In the genomic region with DNA sequence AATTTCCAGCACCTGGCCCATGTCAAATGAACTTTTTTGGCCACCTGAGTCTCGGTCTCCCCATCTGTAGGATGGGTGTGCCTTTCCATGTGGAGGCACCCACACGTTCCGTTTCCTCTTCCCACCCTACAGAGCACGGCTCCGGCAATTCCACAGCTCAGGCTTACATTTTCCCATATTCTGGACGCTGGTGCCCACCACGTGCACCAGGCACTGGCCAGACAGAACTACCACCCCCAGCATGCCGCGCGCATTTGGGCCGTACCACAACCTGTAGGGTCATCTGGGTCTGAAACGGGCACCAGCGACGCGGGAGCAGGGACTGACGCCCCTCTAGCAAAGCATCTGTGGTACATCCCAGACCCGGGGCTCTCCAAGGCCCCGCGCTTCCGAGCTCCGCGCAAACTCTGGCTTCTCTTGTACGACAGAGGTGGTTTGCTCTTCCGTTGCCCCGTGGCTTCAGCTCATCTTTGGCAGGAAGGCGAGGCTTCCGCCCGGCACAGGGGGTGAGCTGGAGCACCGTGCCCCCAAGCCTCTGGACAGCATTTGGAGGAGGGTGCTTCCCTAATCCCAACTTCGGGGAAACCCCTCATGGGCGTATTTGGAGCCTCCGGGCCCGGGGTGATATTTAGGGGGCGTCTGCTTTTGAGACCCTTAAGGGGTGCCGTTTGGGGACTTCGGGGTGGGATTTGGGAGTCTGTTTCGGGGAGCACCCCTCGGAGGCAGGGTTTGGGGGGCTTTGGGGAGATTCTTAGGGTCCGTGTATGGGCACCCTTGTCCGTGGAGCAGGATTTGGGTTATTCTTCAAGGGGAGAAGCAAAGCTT, we compare ENCODE assay signal across 8 cellular contexts. TPM values are rescaled to one million over a fixed set of nuclear protein-coding genes. Genes with fewer than 3 reads are reported as not detected.
DNase-seq lines count a peak whose midpoint lies in the region; ATAC-seq, FAIRE-seq and TF ChIP-seq lines count a peak whose summit lies in the region.

No MANE protein-coding gene starts in this region.

- peak overlapping the region; percentile 51 for H2AFZ ChIP-seq in keratinocyte (ENCODE audit: control insufficient read depth, low read length)

- H3K4me2 ChIP-seq in keratinocyte (ENCODE audit: control insufficient read depth, extremely low read depth, insufficient read depth, low read depth, low read length): peak overlapping the region; percentile 80

- peak overlapping the region; percentile 84 for H3K27ac ChIP-seq in keratinocyte (ENCODE audit: control insufficient read depth, insufficient read depth, low read length)

- H3K9me1 ChIP-seq in keratinocyte (ENCODE audit: control insufficient read depth, extremely low read depth, insufficient read depth, low read length): no peaks in the 10 kb centered on the region

- dilution Hi-C loops in keratinocyte (cut with MboI; ENCODE audit: extremely low pct_ligation_motif_present, low sequenced_read_pairs): no loop called here

- peak overlapping the region; percentile 97 for H3K27ac Mint-ChIP-seq in central memory CD8-positive, alpha-beta T cell (ENCODE audit: low read depth)

- H3K36me3 ChIP-seq in keratinocyte (ENCODE audit: control insufficient read depth in 2 of 2, extremely low read depth in 1 of 2, insufficient read depth in 2 of 2, low read length in 2 of 2): peaks cover 2 to 5% of the 10 kb centered on the region in 2 experiments

- H3K9me3 ChIP-seq in keratinocyte (ENCODE audit: control insufficient read depth, low read depth, low read length): no peaks in the 10 kb centered on the region

- DNase-seq in AG08396 (ENCODE audit: low spot score) (peak; percentile 92), NCI-H345 treated with DMSO at 0.1 percent for 48 hours (lab: John Stamatoyannopoulos, UW; ENCODE audit: unreplicated experiment) (peak; percentile 68), keratinocyte (ENCODE audit: low read depth, low spot score) (peak; percentile 68)
- peak; percentile 30 to 62 (median 57) for DNase-seq in activated CD4-positive, CD25-positive, alpha-beta regulatory T cell (lab: John Stamatoyannopoulos, UW)
- DNase-seq in central memory CD8-positive, alpha-beta T cell (ENCODE audit: low spot score in 2 of 2): peak; percentile 39 to 65
- DNase-seq in stimulated activated CD4-positive, alpha-beta T cell treated with anti-CD3 and anti-CD28 coated beads, Interleukin-15, amount 100 ng/mL, for 1 hour (ENCODE audit: low read depth in 1 of 2, low spot score in 1 of 2): peak; percentile 47 to 64

- in situ Hi-C loops in GM18951 (cut with MboI; ENCODE audit: low sequenced_read_pairs, unreplicated experiment): loop anchor here (25.0 kb wide), 1 partner anchor 322 kb away; no protein-coding TSS in a partner anchor

- peak; percentile 63 for ATAC-seq in HG03175 (IDR thresholded peaks at IDR 0.05; ENCODE audit: unreplicated experiment)
- peak; percentile 75 for ATAC-seq in central memory CD8-positive, alpha-beta T cell (replicated peaks; ENCODE audit: extremely low read depth, poor library complexity, severe bottlenecking)

- peaks cover 9% of the 10 kb centered on the region for H3K36me3 Mint-ChIP-seq in central memory CD8-positive, alpha-beta T cell (ENCODE audit: insufficient read depth)

- H3K27me3 ChIP-seq in keratinocyte (ENCODE audit: control insufficient read depth, extremely low read depth, insufficient read depth, low read length): no peaks in the 10 kb centered on the region

- no peaks in the 10 kb centered on the region for H3K9me3 Mint-ChIP-seq in central memory CD8-positive, alpha-beta T cell

- H4K20me1 ChIP-seq in keratinocyte (ENCODE audit: control insufficient read depth, extremely low read depth, insufficient read depth, low read length): no peaks in the 10 kb centered on the region

- FAIRE-seq in keratinocyte (lab: Jason Lieb, UNC): no peak

- peak overlapping the region; percentile 93 for H3K4me3 Mint-ChIP-seq in central memory CD8-positive, alpha-beta T cell

- TF ChIP-seq CTCF in keratinocyte (optimal IDR thresholded peaks at IDR 0.05 in 1 of 3, IDR thresholded peaks at IDR 0.05 in 1 of 3, conservative IDR thresholded peaks at IDR 0.05 in 1 of 3; ENCODE audit: extremely low read depth in 1 of 3, insufficient read depth in 2 of 3, low read length in 3 of 3): no peak

- H3K4me3 ChIP-seq in keratinocyte (ENCODE audit: control insufficient read depth in 2 of 3, extremely low read depth in 1 of 3, insufficient read depth in 2 of 3, low read depth in 1 of 3, low read length in 3 of 3): peak overlapping the region; percentile 52 to 73 (median 68)

- peaks cover 26% of the 10 kb centered on the region for H3K79me2 ChIP-seq in keratinocyte (ENCODE audit: control insufficient read depth, insufficient read depth, low read length)

- H3K9ac ChIP-seq in keratinocyte (ENCODE audit: control insufficient read depth, extremely low read depth, insufficient read depth, low read length): peak overlapping the region; percentile 87

- H3K4me1 ChIP-seq in keratinocyte (ENCODE audit: control insufficient read depth, extremely low read depth, insufficient read depth, low read length): peaks cover 29% of the 10 kb centered on the region

- no peaks in the 10 kb centered on the region for H3K27me3 Mint-ChIP-seq in central memory CD8-positive, alpha-beta T cell

- H3K4me1 Mint-ChIP-seq in central memory CD8-positive, alpha-beta T cell: peaks cover 21% of the 10 kb centered on the region

- peak; percentile 79 for TF ChIP-seq POLR2A in GM18951 (IDR thresholded peaks at IDR 0.05; ENCODE audit: extremely low read depth, insufficient read depth, insufficient read length)

RNA-seq across cellular contexts. Expression of a gene that starts 3.0 kb away (rescaled TPM):
- 236 to 317 TPM (median 309 TPM) in 3 replicates for polyA plus RNA-seq in keratinocyte
- 56.8 TPM for polyA plus RNA-seq in keratinocyte (2011; ENCODE audit: low read depth)
- 220 and 262 TPM in 2 replicates for polyA plus RNA-seq in keratinocyte (2011; cell fraction: cytosol; rRNA removed)
- 485 and 608 TPM in 2 replicates for polyA plus RNA-seq in keratinocyte (2011; cell fraction: nucleus; rRNA removed)
- polyA plus RNA-seq in keratinocyte (2012; ENCODE audit: low replicate concordance): 213 and 310 TPM in 2 replicates
- 450 to 793 TPM (median 620 TPM) in 3 replicates for polyA minus RNA-seq in keratinocyte
- polyA minus RNA-seq in keratinocyte (2011; cell fraction: cytosol; rRNA and poly(A)+ RNA removed): 317 TPM
- polyA minus RNA-seq in keratinocyte (2011; cell fraction: nucleus; rRNA and poly(A)+ RNA removed): 310 and 377 TPM in 2 replicates

RNA-seq across cellular contexts. Expression of a gene that starts 27.8 kb away (rescaled TPM):
- polyA plus RNA-seq in keratinocyte: 79.3 to 134 TPM (median 89.5 TPM) in 3 replicates
- 30.6 TPM for polyA plus RNA-seq in keratinocyte (2011; ENCODE audit: low read depth)
- polyA plus RNA-seq in keratinocyte (2011; cell fraction: cytosol; rRNA removed): 84.7 and 114 TPM in 2 replicates
- polyA plus RNA-seq in keratinocyte (2011; cell fraction: nucleus; rRNA removed): 143 and 164 TPM in 2 replicates
- polyA plus RNA-seq in keratinocyte (2012; ENCODE audit: low replicate concordance): 72.5 and 114 TPM in 2 replicates
- 149 to 317 TPM (median 178 TPM) in 3 replicates for polyA minus RNA-seq in keratinocyte
- polyA minus RNA-seq in keratinocyte (2011; cell fraction: cytosol; rRNA and poly(A)+ RNA removed): 175 TPM
- 54.2 and 64.8 TPM in 2 replicates for polyA minus RNA-seq in keratinocyte (2011; cell fraction: nucleus; rRNA and poly(A)+ RNA removed)

RNA-seq across cellular contexts. Expression of a gene that starts 42.2 kb away (rescaled TPM):
- polyA plus RNA-seq in keratinocyte: 4.2 to 12.0 TPM (median 6.3 TPM) in 3 replicates
- polyA plus RNA-seq in keratinocyte (2011; ENCODE audit: low read depth): 10.1 TPM
- 3.6 and 4.8 TPM in 2 replicates for polyA plus RNA-seq in keratinocyte (2011; cell fraction: cytosol; rRNA removed)
- polyA plus RNA-seq in keratinocyte (2011; cell fraction: nucleus; rRNA removed): 15.2 and 20.6 TPM in 2 replicates
- polyA plus RNA-seq in keratinocyte (2012; ENCODE audit: low replicate concordance): 6.5 and 15.1 TPM in 2 replicates
- 22.8 to 51.1 TPM (median 23.1 TPM) in 3 replicates for polyA minus RNA-seq in keratinocyte
- polyA minus RNA-seq in keratinocyte (2011; cell fraction: cytosol; rRNA and poly(A)+ RNA removed): 13.4 TPM
- polyA minus RNA-seq in keratinocyte (2011; cell fraction: nucleus; rRNA and poly(A)+ RNA removed): 21.0 and 23.0 TPM in 2 replicates

RNA-seq across cellular contexts. Expression of a gene that starts 45.6 kb away (rescaled TPM):
- polyA plus RNA-seq in keratinocyte: 10.8 to 21.5 TPM (median 10.8 TPM) in 3 replicates
- polyA plus RNA-seq in keratinocyte (2011; ENCODE audit: low read depth): 28.4 TPM
- 10.4 and 17.4 TPM in 2 replicates for polyA plus RNA-seq in keratinocyte (2011; cell fraction: cytosol; rRNA removed)
- 26.8 and 32.4 TPM in 2 replicates for polyA plus RNA-seq in keratinocyte (2011; cell fraction: nucleus; rRNA removed)
- polyA plus RNA-seq in keratinocyte (2012; ENCODE audit: low replicate concordance): 16.7 and 27.6 TPM in 2 replicates
- polyA minus RNA-seq in keratinocyte: 12.3 to 45.9 TPM (median 16.5 TPM) in 3 replicates
- 20.7 TPM for polyA minus RNA-seq in keratinocyte (2011; cell fraction: cytosol; rRNA and poly(A)+ RNA removed)
- polyA minus RNA-seq in keratinocyte (2011; cell fraction: nucleus; rRNA and poly(A)+ RNA removed): 18.2 and 18.4 TPM in 2 replicates

RNA-seq across cellular contexts. Expression of a gene that starts 46.2 kb away (rescaled TPM):
- polyA plus RNA-seq in keratinocyte: 39.3 to 46.3 TPM (median 41.3 TPM) in 3 replicates
- 11.5 TPM for polyA plus RNA-seq in keratinocyte (2011; ENCODE audit: low read depth)
- 44.1 and 44.7 TPM in 2 replicates for polyA plus RNA-seq in keratinocyte (2011; cell fraction: cytosol; rRNA removed)
- 14.6 and 22.1 TPM in 2 replicates for polyA plus RNA-seq in keratinocyte (2011; cell fraction: nucleus; rRNA removed)
- 37.2 and 66.2 TPM in 2 replicates for polyA plus RNA-seq in keratinocyte (2012; ENCODE audit: low replicate concordance)
- 40.0 to 53.1 TPM (median 52.1 TPM) in 3 replicates for polyA minus RNA-seq in keratinocyte
- 61.6 TPM for polyA minus RNA-seq in keratinocyte (2011; cell fraction: cytosol; rRNA and poly(A)+ RNA removed)
- 6.6 and 8.0 TPM in 2 replicates for polyA minus RNA-seq in keratinocyte (2011; cell fraction: nucleus; rRNA and poly(A)+ RNA removed)

Comparison
In these comparisons a context has a peak if more than half of its experiments do, and no peak if none do; other contexts are left out.
1. Peak in every context shown above with its lines: DNase-seq, ATAC-seq, H3K4me3 ChIP-seq and H3K27ac ChIP-seq.